ENCODE assay signal across 9 cellular contexts in genomic region chr11:125123947-125124633, GRCh38. TPM values are rescaled to one million over a fixed set of nuclear protein-coding genes. Genes with fewer than 3 reads are reported as not detected.
DNase-seq lines count a peak whose midpoint lies in the region; ATAC-seq and TF ChIP-seq lines count a peak whose summit lies in the region.
"Had no signal": no experiment of that assay in that cellular context is flagged by ENCODE, and none has a peak within 500 bp of the region (broad histone marks: within the 10 kb centered on the region; RNA-seq: fewer than 3 reads in every experiment).

No MANE protein-coding gene starts in this region.

- H3K4me1 Mint-ChIP-seq in GM23338 (no peaks in the 10 kb centered on the region; the same call in 2 of the 3 replicates), WTC11 (no peaks in the 10 kb centered on the region)

- TF ChIP-seq CTCF in GM23338 (conservative IDR thresholded peaks at IDR 0.05; ENCODE audit: low read depth in 2 of 2) (peak; percentile 75 to 77), WTC11 (IDR thresholded peaks at IDR 0.05) (0 out of 2 replicates have a peak, but pooled peaks have one; percentile 15), fibroblast of lung (conservative IDR thresholded peaks at IDR 0.05 in 1 of 2, IDR thresholded peaks at IDR 0.05 in 1 of 2; ENCODE audit: low read depth in 1 of 2, low read length in 2 of 2) (peak; percentile 24 to 42)

- H3K79me2 ChIP-seq in GM23338 (replicated peaks; ENCODE audit: insufficient read depth) (no peaks in the 10 kb centered on the region), fibroblast of lung (ENCODE audit: control insufficient read depth, insufficient read depth, low read length) (no peaks in the 10 kb centered on the region)

- H3K4me3 ChIP-seq in GM23338 (no peak overlapping the region), fibroblast of lung (replicated peaks in 1 of 4; ENCODE audit: control extremely low read depth in 1 of 4, insufficient read depth in 1 of 4, low read depth in 3 of 4, low read length in 4 of 4) (no peak overlapping the region)
- H3K4me3 ChIP-seq: uterus had no signal

- ATAC-seq in GM23338 (peak; percentile 99), WTC11 (peak; percentile 99), HG03520 (IDR thresholded peaks at IDR 0.05; ENCODE audit: unreplicated experiment) (no peak), GM21526 (IDR thresholded peaks at IDR 0.05; ENCODE audit: low FRiP score, unreplicated experiment) (no peak)

- DNase-seq in EH (ENCODE audit: low read depth) (peak; percentile 37), GM23338 (ENCODE audit: low spot score) (peak; percentile 87), NAMALWA (ENCODE audit: low spot score) (peak; percentile 85), WTC11 (ENCODE audit: low spot score) (peak; percentile 58), fibroblast of lung (ENCODE audit: low read depth in 2 of 2) (peak; percentile 60 to 63), non-pigmented ciliary epithelial cell (ENCODE audit: low read depth) (peak; percentile 4)

- H3K4me3 Mint-ChIP-seq in GM23338 (no peak overlapping the region), WTC11 (no peak overlapping the region)

- H3K4me1 ChIP-seq in GM23338 (ENCODE audit: insufficient read depth) (no peaks in the 10 kb centered on the region), fibroblast of lung (ENCODE audit: control insufficient read depth, extremely low read depth, insufficient read depth, low read length) (peaks cover 4% of the 10 kb centered on the region)
- H3K4me1 ChIP-seq: uterus had no signal

- H3K27ac Mint-ChIP-seq in GM23338 (no peak overlapping the region), WTC11 (no peak overlapping the region)

- H3K36me3 Mint-ChIP-seq in GM23338 (ENCODE audit: low read depth) (no peaks in the 10 kb centered on the region), WTC11 (0 out of 2 replicates have a peak, but pooled peaks cover 4% of the 10 kb centered on the region)

- H3K9me2 ChIP-seq in GM23338 (ENCODE audit: insufficient read depth) = peaks cover 12% of the 10 kb centered on the region; the same call in 1 of the 2 replicates

- peaks cover 10% of the 10 kb centered on the region; the same call in 1 of the 2 replicates for H3K27me3 ChIP-seq in GM23338 (ENCODE audit: insufficient read depth)
- H3K27me3 ChIP-seq in fibroblast of lung (ENCODE audit: control insufficient read depth, insufficient read depth, low read length) = no peaks in the 10 kb centered on the region
- H3K27me3 ChIP-seq: uterus had no signal

- H3K9me3 ChIP-seq in fibroblast of lung (ENCODE audit: control insufficient read depth, insufficient read depth, low read depth, low read length) = no peaks in the 10 kb centered on the region
- H3K9me3 ChIP-seq: uterus had no signal

- H3K27ac ChIP-seq in GM23338 (ENCODE audit: low read depth) (no peak overlapping the region), fibroblast of lung (ENCODE audit: insufficient read depth, low read length) (no peak overlapping the region)
- H3K27ac ChIP-seq: uterus had no signal

- H3K4me2 ChIP-seq in GM23338 (no peak overlapping the region), fibroblast of lung (ENCODE audit: extremely low read depth, insufficient read depth, low read length) (no peak overlapping the region)

- POLR2A ChIA-PET in WTC11 (lab: Charles Lee) = interaction anchor here (0.5 to 0.8 kb wide), 4 partner anchors 13 to 297 kb away, joined by 3 to 8 read pairs (median 3); partner anchors contain the start of gene TMEM218

- H3K36me3 ChIP-seq in GM23338 (ENCODE audit: insufficient read depth) = no peaks in the 10 kb centered on the region
- H3K36me3 ChIP-seq in fibroblast of lung (ENCODE audit: control insufficient read depth, insufficient read depth, low read length) = no peaks in the 10 kb centered on the region
- H3K36me3 ChIP-seq: uterus had no signal

- H3F3A ChIP-seq in GM23338 (replicated peaks; ENCODE audit: low read depth) = no peaks in the 10 kb centered on the region

- H4K20me1 ChIP-seq in GM23338 (replicated peaks; ENCODE audit: insufficient read depth) (no peaks in the 10 kb centered on the region), fibroblast of lung (ENCODE audit: control insufficient read depth, extremely low read depth, insufficient read depth, low read length) (no peaks in the 10 kb centered on the region)

- CTCF ChIA-PET in WTC11 (lab: Charles Lee) = interaction anchor here (0.6 to 4.6 kb wide), 56 partner anchors 9 to 588 kb away, joined by 3 to 75 read pairs (median 4); partner anchors contain the start of genes CCDC15 and TMEM218

- H2AFZ ChIP-seq in GM23338 = peak overlapping the region; percentile 88
- H2AFZ ChIP-seq in fibroblast of lung (ENCODE audit: low read length) = peak overlapping the region; percentile 50

- H3K9me3 Mint-ChIP-seq in GM23338 (peaks cover 4% of the 10 kb centered on the region; the same call in 1 of the 3 replicates), WTC11 (peaks cover 14% of the 10 kb centered on the region)

- H3K27me3 Mint-ChIP-seq in GM23338 (ENCODE audit: insufficient read depth, low read depth, poor library complexity) (peaks cover 3% of the 10 kb centered on the region), WTC11 (ENCODE audit: low read depth) (peaks cover 77% of the 10 kb centered on the region)

- H3K9ac ChIP-seq in fibroblast of lung (ENCODE audit: insufficient read depth, low read length) = no peak overlapping the region

TF ChIP-seq in GM23338, 12 proteins besides CTCF, POLR2A, EP300 and RAD21:
- TF ChIP-seq NANOG (IDR thresholded peaks at IDR 0.05; ENCODE audit: borderline replicate concordance) (no peak), ZNF114 (CRISPR knock-in tag; IDR thresholded peaks at IDR 0.05) (no peak)

TF ChIP-seq in WTC11, 78 proteins besides CTCF, POLR2A, EP300 and RAD21:
- TF ChIP-seq OVOL2 (CRISPR knock-in tag; IDR thresholded peaks at IDR 0.05; ENCODE audit: borderline replicate concordance) = no peak
- TF ChIP-seq NR3C1 (CRISPR knock-in tag; conservative IDR thresholded peaks at IDR 0.05; ENCODE audit: low read depth) = no peak
- no peak for TF ChIP-seq ZBTB21 (CRISPR knock-in tag; IDR thresholded peaks at IDR 0.05; ENCODE audit: borderline replicate concordance)
- TF ChIP-seq ZNF263 (CRISPR knock-in tag; IDR thresholded peaks at IDR 0.05; ENCODE audit: low read depth) = no peak
- no peak for TF ChIP-seq ATF2 (CRISPR knock-in tag; IDR thresholded peaks at IDR 0.05; ENCODE audit: borderline replicate concordance, low read depth)
- TF ChIP-seq GTF2I (CRISPR knock-in tag; conservative IDR thresholded peaks at IDR 0.05) = no peak
- TF ChIP-seq NFYB (CRISPR knock-in tag; conservative IDR thresholded peaks at IDR 0.05; ENCODE audit: low read depth) = peak; percentile 71
- TF ChIP-seq PRDM15 (CRISPR knock-in tag; IDR thresholded peaks at IDR 0.05) = no peak

RNA-seq across cellular contexts. Expression of gene TMEM218, which starts 12.7 kb away (rescaled TPM):
- 13.4 and 23.7 TPM in 2 replicates for total RNA-seq in GM23338 (2014; rRNA removed; shearing (Covaris generic))
- polyA plus RNA-seq in GM23338 (2016; fragmentation: Nextera tagmentation; extraction: Ambion mirVana) (23.8 and 24.2 TPM in 2 replicates), fibroblast of lung (33.9 and 34.8 TPM in 2 replicates)
- total RNA-seq in WTC11 (2021) (10.3 to 12.4 TPM (median 11.0 TPM) in 3 replicates), fibroblast of lung (28.0 and 31.9 TPM in 2 replicates)
- 19.1 and 19.3 TPM in 2 replicates for polyA plus RNA-seq in fibroblast of lung (2012)
- 14.9 and 15.6 TPM in 2 replicates for polyA minus RNA-seq in fibroblast of lung (ENCODE audit: low replicate concordance)

RNA-seq across cellular contexts. Expression of gene PKNOX2, which starts 40.5 kb away (rescaled TPM):
- 0.43 and 0.83 TPM in 2 replicates for total RNA-seq in GM23338 (2014; rRNA removed; shearing (Covaris generic))
- polyA plus RNA-seq in GM23338 (2016; fragmentation: Nextera tagmentation; extraction: Ambion mirVana) (0.35 and 0.42 TPM in 2 replicates), fibroblast of lung (1.5 and 2.2 TPM in 2 replicates)
- total RNA-seq in WTC11 (2021) (1.9 to 3.7 TPM (median 2.3 TPM) in 3 replicates), fibroblast of lung (0.33 and 1.0 TPM in 2 replicates)
- 1.2 and 3.7 TPM in 2 replicates for polyA plus RNA-seq in fibroblast of lung (2012)
- 4.9 and 7.3 TPM in 2 replicates for polyA minus RNA-seq in fibroblast of lung (ENCODE audit: low replicate concordance)

Comparison
In these comparisons a context has a peak if more than half of its experiments do, and no peak if none do; other contexts are left out.
1. DNase-seq: peak in every context shown above with its lines; median percentile 87 in GM23338; 85 in NAMALWA; 62 in fibroblast of lung; 58 in WTC11; 37 in EH; 4 in non-pigmented ciliary epithelial cell.
2. ATAC-seq: peak in GM23338 (single experiment) and WTC11 (single experiment); none in HG03520 (single experiment) and GM21526 (single experiment).
3. CTCF ChIP-seq: peak in every context shown above with its lines; median percentile 76 in GM23338; 33 in fibroblast of lung; 15 in WTC11.